ENCODE assay signal across 28 cellular contexts in genomic region chr20:24544371-24544770, GRCh38.
"Had no signal": no experiment of that assay in that cellular context is flagged by ENCODE, and none has a peak within 500 bp of the region (broad histone marks: within the 10 kb centered on the region; RNA-seq: fewer than 3 reads in every experiment).

No MANE protein-coding gene starts in this region.

- H3K27me3 ChIP-seq: stomach, suprapubic skin, testis, thyroid gland, tibial artery, tibial nerve, transverse colon, upper lobe of left lung, upper lobe of right lung, uterus, vagina had no signal

- H3K9me3 Mint-ChIP-seq: stimulated activated effector memory CD8-positive, alpha-beta T cell treated with anti-CD3 and anti-CD28 coated beads, Interleukin-12 subunit alpha, Interleukin-12 subunit beta, amount 100 ng/mL, for 72 hours; stimulated activated memory B cell treated with anti-CD40 and anti-IgM and Interleukin-4, amounts not matched to agents 10 μg/mL and 1 μg/mL and 100 μg/mL, for 72 hours; stimulated activated naive CD8-positive, alpha-beta T cell treated with anti-CD3 and anti-CD28 coated beads, Interleukin-15, amount 100 ng/mL, for 72 hours; stimulated activated naive CD8-positive, alpha-beta T cell treated with anti-CD3 and anti-CD28 coated beads, Interleukin-15, Interleukin-2, amounts not matched to agents 100 ng/mL and 50 ng/mL, for 24 hours; type B pancreatic cell had no signal

- H3K27me3 Mint-ChIP-seq: stimulated activated memory B cell treated with anti-CD40 and anti-IgM and Interleukin-4, amounts not matched to agents 10 μg/mL and 1 μg/mL and 100 μg/mL, for 72 hours; type B pancreatic cell had no signal

- H3K4me3 Mint-ChIP-seq: stimulated activated effector memory CD8-positive, alpha-beta T cell treated with anti-CD3 and anti-CD28 coated beads, Interleukin-12 subunit alpha, Interleukin-12 subunit beta, amount 100 ng/mL, for 72 hours; stimulated activated memory B cell treated with anti-CD40 and anti-IgM and Interleukin-4, amounts not matched to agents 10 μg/mL and 1 μg/mL and 100 μg/mL, for 72 hours; stimulated activated naive B cell treated with anti-CD40 and anti-IgM and Interleukin-4, amounts not matched to agents 10 μg/mL and 1 μg/mL and 100 μg/mL, for 72 hours; stimulated activated naive CD8-positive, alpha-beta T cell treated with anti-CD3 and anti-CD28 coated beads, Interleukin-15, amount 100 ng/mL, for 72 hours; stimulated activated naive CD8-positive, alpha-beta T cell treated with anti-CD3 and anti-CD28 coated beads, Interleukin-15, Interleukin-2, amounts not matched to agents 100 ng/mL and 50 ng/mL, for 24 hours; type B pancreatic cell had no signal

- ATAC-seq: stimulated activated effector memory CD8-positive, alpha-beta T cell treated with anti-CD3 and anti-CD28 coated beads, Interleukin-12 subunit alpha, Interleukin-12 subunit beta, amount 100 ng/mL, for 72 hours; stimulated activated memory B cell treated with anti-CD40 and anti-IgM and Interleukin-4, amounts not matched to agents 10 μg/mL and 1 μg/mL and 100 μg/mL, for 72 hours; stimulated activated naive B cell treated with anti-CD40 and anti-IgM and Interleukin-4, amounts not matched to agents 10 μg/mL and 1 μg/mL and 100 μg/mL, for 72 hours; stimulated activated naive CD8-positive, alpha-beta T cell treated with anti-CD3 and anti-CD28 coated beads, Interleukin-15, amount 100 ng/mL, for 72 hours; stimulated activated naive CD8-positive, alpha-beta T cell treated with anti-CD3 and anti-CD28 coated beads, Interleukin-15, Interleukin-2, amounts not matched to agents 100 U/mL and 50 U/mL, for 24 hours; upper lobe of right lung had no signal

- H3K27ac ChIP-seq: stomach, suprapubic skin, testis, thoracic aorta, thyroid gland, tibial artery, tibial nerve, transverse colon, upper lobe of left lung, upper lobe of right lung, uterus, vagina had no signal

- H3K36me3 Mint-ChIP-seq: stimulated activated effector memory CD8-positive, alpha-beta T cell treated with anti-CD3 and anti-CD28 coated beads, Interleukin-12 subunit alpha, Interleukin-12 subunit beta, amount 100 ng/mL, for 72 hours; stimulated activated memory B cell treated with anti-CD40 and anti-IgM and Interleukin-4, amounts not matched to agents 10 μg/mL and 1 μg/mL and 100 μg/mL, for 72 hours had no signal

- H3K4me3 ChIP-seq: stomach, suprapubic skin, testis, thoracic aorta, thyroid gland, tibial artery, tibial nerve, transverse colon, upper lobe of left lung, upper lobe of right lung, uterus, vagina had no signal

- H3K4me1 Mint-ChIP-seq: stimulated activated effector memory CD8-positive, alpha-beta T cell treated with anti-CD3 and anti-CD28 coated beads, Interleukin-12 subunit alpha, Interleukin-12 subunit beta, amount 100 ng/mL, for 72 hours; stimulated activated memory B cell treated with anti-CD40 and anti-IgM and Interleukin-4, amounts not matched to agents 10 μg/mL and 1 μg/mL and 100 μg/mL, for 72 hours; stimulated activated naive CD8-positive, alpha-beta T cell treated with anti-CD3 and anti-CD28 coated beads, Interleukin-15, amount 100 ng/mL, for 72 hours had no signal

- H3K9me3 ChIP-seq: suprapubic skin, testis, thoracic aorta, thyroid gland, upper lobe of right lung, uterus, vagina had no signal

- H3K27ac Mint-ChIP-seq: stimulated activated effector memory CD8-positive, alpha-beta T cell treated with anti-CD3 and anti-CD28 coated beads, Interleukin-12 subunit alpha, Interleukin-12 subunit beta, amount 100 ng/mL, for 72 hours; stimulated activated memory B cell treated with anti-CD40 and anti-IgM and Interleukin-4, amounts not matched to agents 10 μg/mL and 1 μg/mL and 100 μg/mL, for 72 hours; stimulated activated naive B cell treated with anti-CD40 and anti-IgM and Interleukin-4, amounts not matched to agents 10 μg/mL and 1 μg/mL and 100 μg/mL, for 72 hours; stimulated activated naive CD8-positive, alpha-beta T cell treated with anti-CD3 and anti-CD28 coated beads, Interleukin-15, Interleukin-2, amounts not matched to agents 100 ng/mL and 50 ng/mL, for 24 hours; type B pancreatic cell had no signal

- DNase-seq: stimulated activated CD4-positive, alpha-beta T cell treated with anti-CD3 and anti-CD28 coated beads, Interleukin-2, amount 100 ng/mL, for 48 hours; stimulated activated CD4-positive, alpha-beta T cell treated with anti-CD3 and anti-CD28 coated beads, Interleukin-4, amount 100 ng/mL, for 1 hour; stimulated activated CD4-positive, alpha-beta T cell treated with anti-CD3 and anti-CD28 coated beads, Interleukin-4, amount 100 ng/mL, for 24 hours; stimulated activated CD4-positive, alpha-beta T cell treated with anti-CD3 and anti-CD28 coated beads, Interleukin-4, amount 100 ng/mL, for 4 hours; stimulated activated CD8-positive, alpha-beta memory T cell treated with anti-CD3 and anti-CD28 coated beads, Interleukin-4, amount 100 ng/mL, for 48 hours; stimulated activated naive B cell treated with anti-CD40 and anti-IgM and Interleukin-4, amounts not matched to agents 10 μg/mL and 1 μg/mL and 100 μg/mL, for 72 hours; stimulated activated naive CD4-positive, alpha-beta T cell; stimulated activated naive CD4-positive, alpha-beta T cell treated with Interleukin-2 at 50 U/mL for 16 hours; stimulated activated naive CD8-positive, alpha-beta T cell treated with anti-CD3 and anti-CD28 coated beads, Interleukin-15, amount 100 ng/mL, for 72 hours; stimulated activated naive CD8-positive, alpha-beta T cell treated with anti-CD3 and anti-CD28 coated beads, Interleukin-15, Interleukin-2, amounts not matched to agents 100 U/mL and 50 U/mL, for 24 hours; stomach; substantia nigra; testis; thyroid gland; tibial artery; transverse colon; trophoblast cell; upper lobe of left lung; upper lobe of right lung; uterus had no signal

- H3K4me1 ChIP-seq: stomach, suprapubic skin, testis, thyroid gland, tibial artery, tibial nerve, transverse colon, upper lobe of left lung, upper lobe of right lung, uterus, vagina had no signal

- H3K36me3 ChIP-seq: stomach, suprapubic skin, thoracic aorta, thyroid gland, tibial nerve, transverse colon, upper lobe of left lung, upper lobe of right lung, uterus, vagina had no signal
